ENCODE assay signal across 8 cellular contexts in genomic region chr13:113152894-113153809, GRCh38. TPM values are rescaled to one million over a fixed set of nuclear protein-coding genes. Genes with fewer than 3 reads are reported as not detected.
DNase-seq lines count a peak whose midpoint lies in the region; ATAC-seq, FAIRE-seq and TF ChIP-seq lines count a peak whose summit lies in the region.

No MANE protein-coding gene starts in this region.

- peak overlapping the region; percentile 72 for H2AFZ ChIP-seq in endothelial cell of umbilical vein (ENCODE audit: low read depth, low read length)

- H3K27me3 ChIP-seq in endothelial cell of umbilical vein (ENCODE audit: control insufficient read depth in 2 of 2, insufficient read depth in 2 of 2, low read length in 2 of 2) (peaks cover 2 to 9% of the 10 kb centered on the region in 2 experiments), mucosa of stomach (ENCODE audit: control insufficient read depth, insufficient read depth, low read length) (peaks cover 21% of the 10 kb centered on the region)

- no peak for DNase-seq in endothelial cell of umbilical vein (ENCODE audit: low read depth, low spot score)
- no peak for DNase-seq in ureter (ENCODE audit: low spot score)
- DNase-seq in NCI-H1048 (lab: John Stamatoyannopoulos, UW): no peak
- no peak for DNase-seq in GM19238 (ENCODE audit: insufficient read length, low spot score)

- H3K9me1 ChIP-seq in endothelial cell of umbilical vein (replicated peaks; ENCODE audit: control insufficient read depth, extremely low read depth, insufficient read depth, low read length): no peaks in the 10 kb centered on the region

- no peak for TF ChIP-seq POLR2A in endothelial cell of umbilical vein (IDR thresholded peaks at IDR 0.05; ENCODE audit: low read depth, low read length)

- H3K27ac ChIP-seq in VCaP (peak overlapping the region; percentile 69), endothelial cell of umbilical vein (ENCODE audit: insufficient read depth, low read depth, low read length) (no peak overlapping the region)

- BruUV-seq in endothelial cell of umbilical vein (replicated peaks; lab: Mats Ljungman, UMichigan): TSS peak; percentile 93

- ATAC-seq in GM18498 (IDR thresholded peaks at IDR 0.05; ENCODE audit: unreplicated experiment) (peak; percentile 31), HG03135 (IDR thresholded peaks at IDR 0.05; ENCODE audit: unreplicated experiment) (peak; percentile 33)

- H3K9me3 ChIP-seq in endothelial cell of umbilical vein (replicated peaks; ENCODE audit: control insufficient read depth, insufficient read depth, low read length): no peaks in the 10 kb centered on the region
- H3K9me3 ChIP-seq in mucosa of stomach (ENCODE audit: control insufficient read depth, low read length): no peaks in the 10 kb centered on the region

- FAIRE-seq in endothelial cell of umbilical vein (lab: Jason Lieb, UNC): peak; percentile 64

- CTCF ChIA-PET in endothelial cell of umbilical vein (lab: Charles Lee): interaction anchor here (1.0 kb wide), 1 partner anchor 34 kb away, joined by 3 read pairs; no protein-coding TSS in a partner anchor

- H3K4me1 ChIP-seq in endothelial cell of umbilical vein (ENCODE audit: control insufficient read depth, extremely low read depth, insufficient read depth, low read length): peaks cover 6% of the 10 kb centered on the region
- peaks cover 18% of the 10 kb centered on the region for H3K4me1 ChIP-seq in mucosa of stomach (ENCODE audit: control insufficient read depth, insufficient read depth, low read length)

- H3K79me2 ChIP-seq in endothelial cell of umbilical vein (ENCODE audit: control insufficient read depth, insufficient read depth, low read length): no peaks in the 10 kb centered on the region

- H3K4me3 ChIP-seq in endothelial cell of umbilical vein (replicated peaks in 1 of 3; ENCODE audit: insufficient read depth in 1 of 3, low read depth in 1 of 3, low read length in 3 of 3) (peak overlapping the region in 2 of 3 experiments; percentile 22 to 41), mucosa of stomach (ENCODE audit: low read length) (peak overlapping the region; percentile 55)

- peak overlapping the region; percentile 11 for H3K9ac ChIP-seq in endothelial cell of umbilical vein (replicated peaks; ENCODE audit: extremely low read depth, insufficient read depth, low read length)
- peak overlapping the region; percentile 70 for H3K9ac ChIP-seq in mucosa of stomach (ENCODE audit: low read length)

- H3K4me2 ChIP-seq in endothelial cell of umbilical vein (ENCODE audit: insufficient read depth, low read length): peak overlapping the region; percentile 69

- intact Hi-C loops in endothelial cell of umbilical vein (cut with micrococcal nuclease): loop anchor here (1.0 kb wide), 2 partner anchors 34 to 56 kb away; partner anchors contain the start of gene CUL4A

- no peaks in the 10 kb centered on the region for H4K20me1 ChIP-seq in endothelial cell of umbilical vein (replicated peaks; ENCODE audit: control insufficient read depth, extremely low read depth, insufficient read depth, low read length)

- TF ChIP-seq CTCF in VCaP (conservative IDR thresholded peaks at IDR 0.05) (no peak), endothelial cell of umbilical vein (IDR thresholded peaks at IDR 0.05; ENCODE audit: extremely low read depth in 1 of 2, insufficient read depth in 1 of 2, low read depth in 1 of 2, low read length in 2 of 2) (no peak)

- POLR2A ChIA-PET in endothelial cell of umbilical vein (lab: Charles Lee): no interaction called here

- dilution Hi-C loops in endothelial cell of umbilical vein (cut with MboI; ENCODE audit: extremely low pct_ligation_motif_present, low sequenced_read_pairs): no loop called here

- H3K36me3 ChIP-seq in endothelial cell of umbilical vein (ENCODE audit: control insufficient read depth in 2 of 2, extremely low read depth in 1 of 2, insufficient read depth in 2 of 2, low read length in 2 of 2): no peaks in the 10 kb centered on the region
- no peaks in the 10 kb centered on the region for H3K36me3 ChIP-seq in mucosa of stomach (ENCODE audit: control insufficient read depth, insufficient read depth, low read length)

TF ChIP-seq in endothelial cell of umbilical vein, 7 proteins besides CTCF, POLR2A, EP300 and RAD21:
- TF ChIP-seq FOS (IDR thresholded peaks at IDR 0.05; ENCODE audit: borderline replicate concordance, insufficient read depth, low read length): no peak
- no peak for TF ChIP-seq POLR2AphosphoS5 (IDR thresholded peaks at IDR 0.05; ENCODE audit: insufficient read depth, low read depth, low read length)
- no peak for TF ChIP-seq EZH2 (IDR thresholded peaks at IDR 0.05; ENCODE audit: borderline replicate concordance, low read depth, low read length, severe bottlenecking)
- TF ChIP-seq JUN (IDR thresholded peaks at IDR 0.05; ENCODE audit: borderline replicate concordance, insufficient read depth, insufficient read length, low read depth): no peak
- no peak for TF ChIP-seq MAX (IDR thresholded peaks at IDR 0.05; ENCODE audit: insufficient read depth, insufficient read length)
- no peak for TF ChIP-seq GATA2 (IDR thresholded peaks at IDR 0.05; ENCODE audit: insufficient read depth, insufficient read length, low read depth, low read length)
- no peak for TF ChIP-seq MYC (IDR thresholded peaks at IDR 0.05; ENCODE audit: low read depth, low read length)

RNA-seq across cellular contexts. Expression of gene PROZ, which starts 5.3 kb away (rescaled TPM):
- not detected in 2 replicates for total RNA-seq in endothelial cell of umbilical vein
- polyA plus RNA-seq in endothelial cell of umbilical vein: not detected in 2 replicates
- not detected in 2 replicates for polyA plus RNA-seq in endothelial cell of umbilical vein (2011; cell fraction: cytosol; rRNA removed)
- polyA plus RNA-seq in endothelial cell of umbilical vein (2011; cell fraction: nucleus; rRNA removed): not detected in 2 replicates
- polyA plus RNA-seq in endothelial cell of umbilical vein (2012): not detected in 2 replicates
- not detected in 2 replicates for polyA minus RNA-seq in endothelial cell of umbilical vein
- not detected for polyA minus RNA-seq in endothelial cell of umbilical vein (2011; cell fraction: cytosol; rRNA and poly(A)+ RNA removed)
- polyA minus RNA-seq in endothelial cell of umbilical vein (2011; cell fraction: nucleus; rRNA and poly(A)+ RNA removed): not detected in 2 replicates
- total RNA-seq in ureter: not detected

RNA-seq across cellular contexts. Expression of gene F10, which starts 30.6 kb away (rescaled TPM):
- total RNA-seq in endothelial cell of umbilical vein (not detected in 2 replicates), ureter (9.4 TPM)
- polyA plus RNA-seq in endothelial cell of umbilical vein: 0.14 and 0.25 TPM in 2 replicates
- 0.08 and 0.10 TPM in 2 replicates for polyA plus RNA-seq in endothelial cell of umbilical vein (2011; cell fraction: cytosol; rRNA removed)
- 0.22 TPM in 1 of 2 replicates, not detected in the other for polyA plus RNA-seq in endothelial cell of umbilical vein (2011; cell fraction: nucleus; rRNA removed)
- polyA plus RNA-seq in endothelial cell of umbilical vein (2012): 0.15 and 0.98 TPM in 2 replicates
- not detected in 2 replicates for polyA minus RNA-seq in endothelial cell of umbilical vein
- polyA minus RNA-seq in endothelial cell of umbilical vein (2011; cell fraction: cytosol; rRNA and poly(A)+ RNA removed): not detected
- not detected in 2 replicates for polyA minus RNA-seq in endothelial cell of umbilical vein (2011; cell fraction: nucleus; rRNA and poly(A)+ RNA removed)

RNA-seq across cellular contexts. Expression of gene F7, which starts 47.6 kb away (rescaled TPM):
- total RNA-seq in endothelial cell of umbilical vein (not detected in 2 replicates), ureter (not detected)
- polyA plus RNA-seq in endothelial cell of umbilical vein: not detected in 2 replicates
- not detected in 2 replicates for polyA plus RNA-seq in endothelial cell of umbilical vein (2011; cell fraction: cytosol; rRNA removed)
- polyA plus RNA-seq in endothelial cell of umbilical vein (2011; cell fraction: nucleus; rRNA removed): not detected in 2 replicates
- not detected in 2 replicates for polyA plus RNA-seq in endothelial cell of umbilical vein (2012)
- polyA minus RNA-seq in endothelial cell of umbilical vein: not detected in 2 replicates
- not detected for polyA minus RNA-seq in endothelial cell of umbilical vein (2011; cell fraction: cytosol; rRNA and poly(A)+ RNA removed)
- polyA minus RNA-seq in endothelial cell of umbilical vein (2011; cell fraction: nucleus; rRNA and poly(A)+ RNA removed): not detected in 2 replicates

RNA-seq across cellular contexts. Expression of gene PCID2, which starts 55.3 kb away (rescaled TPM):
- total RNA-seq in endothelial cell of umbilical vein: 48.5 and 55.6 TPM in 2 replicates
- 43.2 and 52.1 TPM in 2 replicates for polyA plus RNA-seq in endothelial cell of umbilical vein
- polyA plus RNA-seq in endothelial cell of umbilical vein (2011; cell fraction: cytosol; rRNA removed): 53.9 and 60.0 TPM in 2 replicates
- 119 and 141 TPM in 2 replicates for polyA plus RNA-seq in endothelial cell of umbilical vein (2011; cell fraction: nucleus; rRNA removed)
- 54.6 and 60.3 TPM in 2 replicates for polyA plus RNA-seq in endothelial cell of umbilical vein (2012)
- 72.1 and 72.5 TPM in 2 replicates for polyA minus RNA-seq in endothelial cell of umbilical vein
- polyA minus RNA-seq in endothelial cell of umbilical vein (2011; cell fraction: cytosol; rRNA and poly(A)+ RNA removed): 59.6 TPM
- polyA minus RNA-seq in endothelial cell of umbilical vein (2011; cell fraction: nucleus; rRNA and poly(A)+ RNA removed): 49.8 and 68.3 TPM in 2 replicates
- total RNA-seq in ureter: 48.7 TPM

RNA-seq across cellular contexts. Expression of gene CUL4A, which starts 56.3 kb away (rescaled TPM):
- total RNA-seq in endothelial cell of umbilical vein (73.8 and 80.0 TPM in 2 replicates), ureter (86.8 TPM)
- polyA plus RNA-seq in endothelial cell of umbilical vein: 34.9 and 37.9 TPM in 2 replicates
- 39.3 and 41.4 TPM in 2 replicates for polyA plus RNA-seq in endothelial cell of umbilical vein (2011; cell fraction: cytosol; rRNA removed)
- 102 and 103 TPM in 2 replicates for polyA plus RNA-seq in endothelial cell of umbilical vein (2011; cell fraction: nucleus; rRNA removed)
- polyA plus RNA-seq in endothelial cell of umbilical vein (2012): 57.9 and 68.3 TPM in 2 replicates
- polyA minus RNA-seq in endothelial cell of umbilical vein: 74.7 and 77.5 TPM in 2 replicates
- polyA minus RNA-seq in endothelial cell of umbilical vein (2011; cell fraction: cytosol; rRNA and poly(A)+ RNA removed): 67.3 TPM
- 70.0 and 78.6 TPM in 2 replicates for polyA minus RNA-seq in endothelial cell of umbilical vein (2011; cell fraction: nucleus; rRNA and poly(A)+ RNA removed)

Comparison
In these comparisons a context has a peak if more than half of its experiments do, and no peak if none do; other contexts are left out.
1. RNA of gene F10, which starts 30.6 kb away (total RNA-seq): 9.4 TPM in ureter (single experiment); not detected in endothelial cell of umbilical vein; every median in the first group is over 10 times any median in the second.